ENCODE assay signal across 18 cellular contexts in genomic region chrX:17285983-17286382, GRCh38.
DNase-seq lines count a peak whose midpoint lies in the region; ATAC-seq, FAIRE-seq and TF ChIP-seq lines count a peak whose summit lies in the region.
"Had no signal": no experiment of that assay in that cellular context is flagged by ENCODE, and none has a peak within 500 bp of the region (broad histone marks: within the 10 kb centered on the region; RNA-seq: fewer than 3 reads in every experiment).

No MANE protein-coding gene starts in this region.

- no peak overlapping the region for H3K4me3 ChIP-seq in BLaER1 treated with 17β-estradiol and CSF1 and Interleukin-3, amounts not matched to agents 10 nM and 100 nM
- no peak overlapping the region for H3K4me3 ChIP-seq in PC-3 (ENCODE audit: low read length)
- H3K4me3 ChIP-seq in H1 (ENCODE audit: extremely low read depth in 1 of 4, insufficient read depth in 2 of 4, low read depth in 3 of 4, low read length in 4 of 4): no peak overlapping the region
- H3K4me3 ChIP-seq in CD8-positive, alpha-beta T cell (ENCODE audit: low read depth, low read length): no peak overlapping the region
- H3K4me3 ChIP-seq: GM23248 had no signal

- H3K27me3 ChIP-seq in BLaER1 treated with 17β-estradiol and CSF1 and Interleukin-3, amounts not matched to agents 10 nM and 100 nM: peaks cover 84 to 100% (median 97%) of the 10 kb centered on the region in 11 experiments
- no peaks in the 10 kb centered on the region for H3K27me3 ChIP-seq in PC-3 (ENCODE audit: low read length)
- no peaks in the 10 kb centered on the region for H3K27me3 ChIP-seq in H1 (replicated peaks in 1 of 4; ENCODE audit: control insufficient read depth in 3 of 4, extremely low read depth in 1 of 4, insufficient read depth in 3 of 4, low read length in 3 of 4)
- no peaks in the 10 kb centered on the region for H3K27me3 ChIP-seq in CD8-positive, alpha-beta T cell (ENCODE audit: insufficient read depth, low read length)

- H3K23me2 ChIP-seq in H1 (ENCODE audit: low read depth, low read length): no peaks in the 10 kb centered on the region

- no peak overlapping the region for H2BK20ac ChIP-seq in H1 (ENCODE audit: low read length)

- H3F3A ChIP-seq in PC-3 (ENCODE audit: low read length, unreplicated experiment): no peaks in the 10 kb centered on the region

- TF ChIP-seq POLR2A in H1 (IDR thresholded peaks at IDR 0.05; ENCODE audit: control extremely low read depth in 1 of 2, low read depth in 2 of 2, low read length in 2 of 2): no peak

- no peak overlapping the region for H3K23ac ChIP-seq in H1 (ENCODE audit: insufficient read length)

- H3K27ac ChIP-seq in BLaER1 treated with 17β-estradiol and CSF1 and Interleukin-3, amounts not matched to agents 10 nM and 100 nM: peak overlapping the region in 8 of 11 experiments; percentile 3 to 55 (median 34); a peak in 15 of 22 replicates
- H3K27ac ChIP-seq in PC-3 (ENCODE audit: low read length): no peak overlapping the region
- no peak overlapping the region for H3K27ac ChIP-seq in H1 (ENCODE audit: low read depth, low read length)
- H3K27ac ChIP-seq in CD8-positive, alpha-beta T cell (ENCODE audit: low read depth, low read length): no peak overlapping the region
- H3K27ac ChIP-seq: 22Rv1, GM23248 had no signal

- no peaks in the 10 kb centered on the region for H3K79me1 ChIP-seq in H1 (ENCODE audit: low read depth, low read length)

- no peak overlapping the region for H3K9ac ChIP-seq in BLaER1 treated with 17β-estradiol and CSF1 and Interleukin-3, amounts not matched to agents 10 nM and 100 nM
- H3K9ac ChIP-seq in PC-3 (ENCODE audit: low read length): no peak overlapping the region
- H3K9ac ChIP-seq in H1 (replicated peaks in 1 of 4; ENCODE audit: extremely low read depth in 1 of 4, low read depth in 3 of 4, low read length in 3 of 4): no peak overlapping the region
- H3K9ac ChIP-seq: GM23248 had no signal

- H3K4me2 ChIP-seq in BLaER1 treated with 17β-estradiol and CSF1 and Interleukin-3, amounts not matched to agents 10 nM and 100 nM: peak overlapping the region in 9 of 11 experiments; percentile 22 to 63 (median 45); a peak in 15 of 22 replicates
- H3K4me2 ChIP-seq in PC-3 (ENCODE audit: low read length): no peak overlapping the region
- H3K4me2 ChIP-seq in H1 (ENCODE audit: insufficient read depth in 1 of 2, low read depth in 2 of 2, low read length in 2 of 2): no peak overlapping the region

- no TSS peak for BruUV-seq in PC-3 (replicated peaks; lab: Mats Ljungman, UMichigan)

- intact Hi-C loops in PC-3 (cut with micrococcal nuclease): no loop called here
- intact Hi-C loops in CD8-positive, alpha-beta T cell (cut with DNase I, micrococcal nuclease): no loop called here

- H4K8ac ChIP-seq in H1 (ENCODE audit: extremely low read depth, insufficient read depth, low read length): no peak overlapping the region

- no peak overlapping the region for H3K14ac ChIP-seq in H1 (ENCODE audit: insufficient read length)

- DNase-seq in DMS53 (lab: John Stamatoyannopoulos, UW) (peak; percentile 32), DMS53 treated with DMSO at 0.1 percent for 48 hours (lab: John Stamatoyannopoulos, UW; ENCODE audit: unreplicated experiment) (no peak), PC-3 (no peak), H1 (ENCODE audit: low read depth in 1 of 2, low spot score in 2 of 2) (no peak), activated T-cell treated with anti-CD3 and anti-CD28 coated beads for 4 hours (no peak)
- DNase-seq in CD8-positive, alpha-beta T cell: no peak
- DNase-seq: C1 segment of cervical spinal cord; CD4-positive, CD25-positive, alpha-beta regulatory T cell; GM23248; H7; HFFc6 had no signal

- no peak overlapping the region for H4K5ac ChIP-seq in H1 (ENCODE audit: insufficient read length, low read depth, low read length)

- no peaks in the 10 kb centered on the region for H3K4me1 Mint-ChIP-seq in CD8-positive, alpha-beta T cell (ENCODE audit: low read depth)
- H3K4me1 Mint-ChIP-seq: CD4-positive, CD25-positive, alpha-beta regulatory T cell had no signal

- no peak overlapping the region for H2BK12ac ChIP-seq in H1 (ENCODE audit: low read depth, low read length)

- H2BK120ac ChIP-seq in H1 (replicated peaks; ENCODE audit: low read depth, low read length): no peak overlapping the region

- no peaks in the 10 kb centered on the region for H3K36me3 Mint-ChIP-seq in CD8-positive, alpha-beta T cell
- H3K36me3 Mint-ChIP-seq: CD4-positive, CD25-positive, alpha-beta regulatory T cell had no signal

- H3K56ac ChIP-seq in H1 (replicated peaks; ENCODE audit: insufficient read length, low read depth, low read length): no peak overlapping the region

- no peak overlapping the region for H2BK15ac ChIP-seq in H1 (ENCODE audit: low read length)

- no peak overlapping the region for H2BK5ac ChIP-seq in H1 (ENCODE audit: low read depth, low read length)

- peaks cover 0 to 28% (median 6%) of the 10 kb centered on the region in 11 experiments; a peak in 13 of 22 replicates for H3K9me3 ChIP-seq in BLaER1 treated with 17β-estradiol and CSF1 and Interleukin-3, amounts not matched to agents 10 nM and 100 nM (replicated peaks in 1 of 11)
- H3K9me3 ChIP-seq in PC-3 (ENCODE audit: low read length) (no peaks in the 10 kb centered on the region), H1 (ENCODE audit: insufficient read depth in 2 of 2, low read depth in 1 of 2, low read length in 1 of 2) (no peaks in the 10 kb centered on the region)
- H3K9me3 ChIP-seq in CD8-positive, alpha-beta T cell (ENCODE audit: low read length): no peaks in the 10 kb centered on the region

- POLR2A ChIA-PET in PC-3 (lab: Charles Lee; ENCODE audit: unreplicated experiment) (no interaction called here), H1 (lab: Charles Lee; ENCODE audit: partially characterized antibody) (no interaction called here)
- POLR2A ChIA-PET in CD8-positive, alpha-beta T cell (lab: Charles Lee): no interaction called here

- FAIRE-seq in H1 (lab: Jason Lieb, UNC): no peak
- FAIRE-seq: G401.6, GM12892, GM18507, HTR-8/SVneo had no signal

- TF ChIP-seq RAD21 in H1 (IDR thresholded peaks at IDR 0.05 in 1 of 2, conservative IDR thresholded peaks at IDR 0.05 in 1 of 2; ENCODE audit: low read depth in 2 of 2, low read length in 2 of 2): no peak

- H3K79me2 ChIP-seq in PC-3 (ENCODE audit: low read length) (no peaks in the 10 kb centered on the region), H1 (ENCODE audit: control insufficient read depth in 1 of 2, insufficient read depth in 2 of 2, low read length in 2 of 2) (no peaks in the 10 kb centered on the region)

- no peak for ATAC-seq in PC-3
- ATAC-seq in CD8-positive, alpha-beta T cell: no peak
- ATAC-seq: HCT116 had no signal

- no peak overlapping the region for H3K18ac ChIP-seq in H1 (ENCODE audit: extremely low read depth, low read length)

- 94% methylated on average over 2 of the region's 2 CpGs; no CpG with 5 or more reads in 1 of the 2 experiments for WGBS in H1 (ENCODE audit: extremely low coverage in 1 of 2, insufficient coverage in 1 of 2, insufficient read length in 1 of 2, insufficient replicate concordance in 2 of 2, low coverage in 1 of 2, low lambda C conversion rate in 2 of 2, missing lambda C conversion rate in 1 of 2), 2 experiments

- H4K91ac ChIP-seq in H1 (replicated peaks; ENCODE audit: insufficient read length, low read length): no peak overlapping the region

- peaks cover 4 to 20% (median 18%) of the 10 kb centered on the region in 10 experiments; a peak in 16 of 20 replicates for H3K4me1 ChIP-seq in BLaER1 treated with 17β-estradiol and CSF1 and Interleukin-3, amounts not matched to agents 10 nM and 100 nM
- H3K4me1 ChIP-seq in PC-3 (ENCODE audit: insufficient read depth, low read length): no peaks in the 10 kb centered on the region; the same call in 1 of the 2 replicates
- H3K4me1 ChIP-seq in H1 (replicated peaks in 1 of 4; ENCODE audit: control insufficient read depth in 3 of 4, insufficient read depth in 4 of 4, low read length in 3 of 4): no peaks in the 10 kb centered on the region
- H3K4me1 ChIP-seq in CD8-positive, alpha-beta T cell (ENCODE audit: insufficient read depth, low read length): no peaks in the 10 kb centered on the region

- CTCF ChIA-PET in PC-3 (lab: Charles Lee) (no interaction called here), H1 (lab: Charles Lee; ENCODE audit: partially characterized antibody) (no interaction called here)
- CTCF ChIA-PET in CD8-positive, alpha-beta T cell (lab: Charles Lee): no interaction called here

- H4K20me1 ChIP-seq in BLaER1 treated with 17β-estradiol and CSF1 and Interleukin-3, amounts not matched to agents 10 nM and 100 nM: no peaks in the 10 kb centered on the region; a peak in 1 of 22 replicates
- H4K20me1 ChIP-seq in PC-3 (ENCODE audit: low read length) (no peaks in the 10 kb centered on the region), H1 (replicated peaks in 1 of 2; ENCODE audit: control insufficient read depth in 1 of 2, insufficient read depth in 2 of 2, low read length in 2 of 2) (no peaks in the 10 kb centered on the region)

- H3K9me3 Mint-ChIP-seq in CD8-positive, alpha-beta T cell: peaks cover 2% of the 10 kb centered on the region
- H3K9me3 Mint-ChIP-seq: HFFc6 had no signal

- no peaks in the 10 kb centered on the region for H3K36me3 ChIP-seq in BLaER1 treated with 17β-estradiol and CSF1 and Interleukin-3, amounts not matched to agents 10 nM and 100 nM
- H3K36me3 ChIP-seq in PC-3 (ENCODE audit: low read depth, low read length) (no peaks in the 10 kb centered on the region), H1 (ENCODE audit: control insufficient read depth in 2 of 4, insufficient read depth in 4 of 4, low read length in 3 of 4) (no peaks in the 10 kb centered on the region)
- H3K36me3 ChIP-seq in CD8-positive, alpha-beta T cell (ENCODE audit: insufficient read depth, low read length): no peaks in the 10 kb centered on the region

- H3K27ac Mint-ChIP-seq in CD8-positive, alpha-beta T cell: no peak overlapping the region
- H3K27ac Mint-ChIP-seq: CD4-positive, CD25-positive, alpha-beta regulatory T cell; HFFc6 had no signal

- H2AK5ac ChIP-seq in H1 (ENCODE audit: low read depth, low read length): no peak overlapping the region

- H3K4me3 Mint-ChIP-seq in CD8-positive, alpha-beta T cell: no peak overlapping the region
- H3K4me3 Mint-ChIP-seq: CD4-positive, CD25-positive, alpha-beta regulatory T cell; HFFc6 had no signal

- TF ChIP-seq CTCF in PC-3 (conservative IDR thresholded peaks at IDR 0.05; ENCODE audit: low read depth, low read length): no peak
- TF ChIP-seq CTCF in H1 (IDR thresholded peaks at IDR 0.05; ENCODE audit: control extremely low read depth in 1 of 3, insufficient read depth in 1 of 3, low read depth in 1 of 3, low read length in 3 of 3): no peak
- no peak for TF ChIP-seq CTCF in CD8-positive, alpha-beta T cell (IDR thresholded peaks at IDR 0.05)

- peaks cover 1% of the 10 kb centered on the region for H3K27me3 Mint-ChIP-seq in CD8-positive, alpha-beta T cell (ENCODE audit: low read depth)
- H3K27me3 Mint-ChIP-seq: CD4-positive, CD25-positive, alpha-beta regulatory T cell had no signal

- TF ChIP-seq EP300 in H1 (IDR thresholded peaks at IDR 0.05; ENCODE audit: borderline replicate concordance in 1 of 2, low read depth in 2 of 2, low read length in 2 of 2): no peak

- H2AFZ ChIP-seq in PC-3 (ENCODE audit: low read length): 0 out of 2 replicates have a peak overlapping the region, but pooled peaks have one; percentile 50
- no peak overlapping the region for H2AFZ ChIP-seq in H1 (ENCODE audit: low read length)
- H2AFZ ChIP-seq: GM23248 had no signal

- H3K9me2 ChIP-seq in PC-3 (replicated peaks; ENCODE audit: low read length): no peaks in the 10 kb centered on the region

- no peak overlapping the region for H3K4ac ChIP-seq in H1 (replicated peaks; ENCODE audit: insufficient read length, low read depth, low read length)

Comparison
In these comparisons a context has a peak if more than half of its experiments do, and no peak if none do; other contexts are left out.
1. H3K27ac ChIP-seq: peak in BLaER1 treated with 17β-estradiol and CSF1 and Interleukin-3, amounts not matched to agents 10 nM and 100 nM (8 of 11); none in PC-3 (single experiment), H1 (single experiment) and CD8-positive, alpha-beta T cell (single experiment).
2. H3K4me2 ChIP-seq: peak in BLaER1 treated with 17β-estradiol and CSF1 and Interleukin-3, amounts not matched to agents 10 nM and 100 nM (9 of 11); none in PC-3 (single experiment) and H1 (0 of 2).